Comparison of ENCODE assay signal across 20 cellular contexts in genomic region chr15:84889313-84889990, GRCh38. TPM values are rescaled to one million over a fixed set of nuclear protein-coding genes. Genes with fewer than 3 reads are reported as not detected.
A peak's percentile ranks its signal among the peaks of the same experiment; 100 is the strongest.
DNase-seq lines count a peak whose midpoint lies in the region; ATAC-seq and TF ChIP-seq lines count a peak whose summit lies in the region.
"Had no signal": no experiment of that assay in that cellular context is flagged by ENCODE, and none has a peak within 500 bp of the region (broad histone marks: within the 10 kb centered on the region; RNA-seq: fewer than 3 reads in every experiment).

No MANE protein-coding gene starts in this region.

- peak overlapping the region; percentile 86 for H2AFZ ChIP-seq in GM23338

- POLR2A ChIA-PET in A673 (lab: Charles Lee; ENCODE audit: low non-redundant PET) = no interaction called here

- no peak overlapping the region for H3K4me2 ChIP-seq in GM23338

- no peaks in the 10 kb centered on the region for H3K36me3 Mint-ChIP-seq in GM23338 (ENCODE audit: low read depth)

- H4K20me1 ChIP-seq in GM23338 (replicated peaks; ENCODE audit: insufficient read depth) = no peaks in the 10 kb centered on the region

- no peaks in the 10 kb centered on the region for H3K9me2 ChIP-seq in GM23338 (ENCODE audit: insufficient read depth)

- H3K27me3 ChIP-seq in A673 (replicated peaks; ENCODE audit: insufficient read depth, low read depth, low read length, poor library complexity) (no peaks in the 10 kb centered on the region), GM23338 (ENCODE audit: insufficient read depth) (no peaks in the 10 kb centered on the region), dorsolateral prefrontal cortex (peaks cover 0 to 5% (median 0%) of the 10 kb centered on the region in 45 donors), left lung (no peaks in the 10 kb centered on the region)
- H3K27me3 ChIP-seq: BE2C, MG63 had no signal

- H3F3A ChIP-seq in GM23338 (replicated peaks; ENCODE audit: low read depth) = no peaks in the 10 kb centered on the region

- no peak overlapping the region for H3K27ac ChIP-seq in A673 (ENCODE audit: low read depth, low read length, poor library complexity, severe bottlenecking)
- H3K27ac ChIP-seq in GM23338 (ENCODE audit: low read depth) = no peak overlapping the region
- no peak overlapping the region for H3K27ac ChIP-seq in dorsolateral prefrontal cortex
- no peak overlapping the region for H3K27ac ChIP-seq in left lung

- BruUV-seq in A673 (replicated peaks; lab: Mats Ljungman, UMichigan) = no TSS peak

- no peaks in the 10 kb centered on the region for H3K9me3 Mint-ChIP-seq in GM23338
- H3K9me3 Mint-ChIP-seq: CD4-positive, alpha-beta T cell had no signal

- peak; percentile 25 for ATAC-seq in GM23338
- ATAC-seq in HG03039 (IDR thresholded peaks at IDR 0.05; ENCODE audit: unreplicated experiment) = no peak
- no peak for ATAC-seq in left lung
- ATAC-seq: HCT116, HepG2, PC-3 had no signal

- peaks cover 8% of the 10 kb centered on the region for H3K27me3 Mint-ChIP-seq in GM23338 (ENCODE audit: insufficient read depth, low read depth, poor library complexity)
- H3K27me3 Mint-ChIP-seq: CD4-positive, alpha-beta T cell had no signal

- no peaks in the 10 kb centered on the region for H3K79me2 ChIP-seq in GM23338 (replicated peaks; ENCODE audit: insufficient read depth)

- H3K4me3 Mint-ChIP-seq in GM23338 = no peak overlapping the region
- H3K4me3 Mint-ChIP-seq: CD4-positive, alpha-beta T cell had no signal

- DNase-seq in A673 (ENCODE audit: low spot score) (peak; percentile 45), GM23338 (ENCODE audit: low spot score) (no peak), NCI-H69 (lab: John Stamatoyannopoulos, UW) (peak; percentile 3), head of caudate nucleus (peak in 33 of 42 donors; percentile 6 to 84 (median 43)), dorsolateral prefrontal cortex (no peak), left lung (no peak), COLO668 (lab: John Stamatoyannopoulos, UW; ENCODE audit: unreplicated experiment) (no peak)
- DNase-seq: BE2C; Calu3; CD4-positive, alpha-beta T cell; DMS79; MG63; NCI-H1092 treated with DMSO at 0.1 percent for 48 hours; NCI-H2081 treated with DMSO at 0.1 percent for 48 hours; NCI-H345; PC-3 had no signal

- intact Hi-C loops in A673 (cut with micrococcal nuclease; ENCODE audit: unreplicated experiment) = no loop called here
- intact Hi-C loops in head of caudate nucleus (cut with DNase I) = no loop called here
- intact Hi-C loops in dorsolateral prefrontal cortex (cut with DNase I) = no loop called here
- intact Hi-C loops in left lung (cut with DNase I) = no loop called here

- H3K27ac Mint-ChIP-seq in GM23338 = no peak overlapping the region
- H3K27ac Mint-ChIP-seq: CD4-positive, alpha-beta T cell had no signal

- CTCF ChIA-PET in A673 (lab: Charles Lee) = no interaction called here

- TF ChIP-seq CTCF in A673 (conservative IDR thresholded peaks at IDR 0.05; ENCODE audit: low read depth, low read length) = no peak
- TF ChIP-seq CTCF in GM23338 (conservative IDR thresholded peaks at IDR 0.05; ENCODE audit: low read depth in 2 of 2) = no peak
- no peak for TF ChIP-seq CTCF in dorsolateral prefrontal cortex (IDR thresholded peaks at IDR 0.05 in 54 of 56, conservative IDR thresholded peaks at IDR 0.05 in 2 of 56; ENCODE audit: low read depth in 1 of 56, partially characterized antibody in 56 of 56)
- TF ChIP-seq CTCF in left lung (IDR thresholded peaks at IDR 0.05) = no peak

- H3K36me3 ChIP-seq in A673 (ENCODE audit: insufficient read depth, low read length, poor library complexity, severe bottlenecking) (no peaks in the 10 kb centered on the region), GM23338 (ENCODE audit: insufficient read depth) (no peaks in the 10 kb centered on the region), left lung (no peaks in the 10 kb centered on the region)
- H3K36me3 ChIP-seq: BE2C, MG63 had no signal

- H3K4me1 Mint-ChIP-seq in GM23338 = peaks cover 5% of the 10 kb centered on the region

- H3K4me1 ChIP-seq in A673 (ENCODE audit: insufficient read depth, low read length, poor library complexity, severe bottlenecking) (no peaks in the 10 kb centered on the region), GM23338 (ENCODE audit: insufficient read depth) (no peaks in the 10 kb centered on the region), left lung (no peaks in the 10 kb centered on the region)
- H3K4me1 ChIP-seq: BE2C had no signal

- H3K9me3 ChIP-seq in A673 (ENCODE audit: low read depth, low read length, poor library complexity, severe bottlenecking) (no peaks in the 10 kb centered on the region), left lung (no peaks in the 10 kb centered on the region)
- H3K9me3 ChIP-seq: BE2C, MG63 had no signal

- H3K4me3 ChIP-seq in A673 (ENCODE audit: low read depth, low read length, poor library complexity, severe bottlenecking) (no peak overlapping the region), GM23338 (no peak overlapping the region), dorsolateral prefrontal cortex (no peak overlapping the region), left lung (no peak overlapping the region)
- H3K4me3 ChIP-seq: MG63 had no signal

TF ChIP-seq in GM23338, 12 proteins besides CTCF, POLR2A, EP300 and RAD21:
- TF ChIP-seq STAT1 (IDR thresholded peaks at IDR 0.05; ENCODE audit: unreplicated experiment) = no peak
- no peak for TF ChIP-seq ZNF114 (CRISPR knock-in tag; IDR thresholded peaks at IDR 0.05)
- no peak for TF ChIP-seq NANOG (IDR thresholded peaks at IDR 0.05; ENCODE audit: borderline replicate concordance)
- TF ChIP-seq JUNB (IDR thresholded peaks at IDR 0.05; ENCODE audit: unreplicated experiment) = no peak
TF ChIP-seq in GM23338: peak in this region for 0.

RNA-seq across cellular contexts. Expression of gene SLC28A1, which starts 5.0 kb away (rescaled TPM):
- total RNA-seq in A673 (2021) = not detected in 2 replicates
- total RNA-seq in GM23338 (2014; rRNA removed; shearing (Covaris generic)) = not detected in 2 replicates
- polyA plus RNA-seq in GM23338 (2016; fragmentation: Nextera tagmentation; extraction: Ambion mirVana) = not detected in 2 replicates
- total RNA-seq in dorsolateral prefrontal cortex = under 1 TPM in 20 of 120 experiments, not detected in 100; 0.17 to 0.61 (median 0.28) TPM
- not detected for total RNA-seq in left lung
- total RNA-seq: CD4-positive, alpha-beta T cell; SK-MEL-5 had no signal

Comparison
In these comparisons a context has a peak if more than half of its experiments do, and no peak if none do; other contexts are left out.
1. DNase-seq: peak in A673 (single experiment), NCI-H69 (single experiment) and head of caudate nucleus (33 of 42); none in GM23338 (single experiment), dorsolateral prefrontal cortex (0 of 10), left lung (0 of 2) and COLO668 (single experiment).